ENCODE assay signal across 9 cellular contexts in genomic region chr20:34570859-34571306, GRCh38. TPM values are rescaled to one million over a fixed set of nuclear protein-coding genes. Genes with fewer than 3 reads are reported as not detected.
DNase-seq lines count a peak whose midpoint lies in the region; ATAC-seq lines count a peak whose summit lies in the region.
"Had no signal": no experiment of that assay in that cellular context is flagged by ENCODE, and none has a peak within 500 bp of the region (broad histone marks: within the 10 kb centered on the region; RNA-seq: fewer than 3 reads in every experiment).

No MANE protein-coding gene starts in this region.

- DNase-seq in ELR (ENCODE audit: low read depth) (peak; percentile 83), MV-4-11 (lab: John Stamatoyannopoulos, UW) (peak; percentile 75), amniotic stem cell (lab: John Stamatoyannopoulos, UW) (peak; percentile 25), naive B cell (no peak), NCI-H2227 (lab: John Stamatoyannopoulos, UW; ENCODE audit: unreplicated experiment) (no peak)
- no peak for DNase-seq in activated T-cell treated with anti-CD3 and anti-CD28 coated beads, Interleukin-2, amount 50 U/mL, for 4 hours
- DNase-seq: SW 1271 had no signal

- peaks cover 7 to 13% of the 10 kb centered on the region in 2 donors for H3K36me3 Mint-ChIP-seq in naive B cell
- peaks cover 16% of the 10 kb centered on the region for H3K36me3 Mint-ChIP-seq in activated T-cell treated with anti-CD3 and anti-CD28 coated beads, Interleukin-2, amount 50 U/mL, for 4 hours (ENCODE audit: insufficient read depth)

- H3K4me1 Mint-ChIP-seq in naive B cell, result peaks cover 6 to 11% (median 10%) of the 10 kb centered on the region in 3 donors
- H3K4me1 Mint-ChIP-seq in activated T-cell treated with anti-CD3 and anti-CD28 coated beads, Interleukin-2, amount 50 U/mL, for 4 hours (ENCODE audit: low read depth), result peaks cover 7% of the 10 kb centered on the region

- H3K27me3 Mint-ChIP-seq in naive B cell, result no peaks in the 10 kb centered on the region
- H3K27me3 Mint-ChIP-seq in activated T-cell treated with anti-CD3 and anti-CD28 coated beads, Interleukin-2, amount 50 U/mL, for 4 hours (ENCODE audit: low read depth), result no peaks in the 10 kb centered on the region
- H3K27me3 Mint-ChIP-seq: progenitor cell of endocrine pancreas had no signal

- peak; percentile 42 to 48 for ATAC-seq in naive B cell (ENCODE audit: low read depth in 2 of 2)
- ATAC-seq in HG03378 (IDR thresholded peaks at IDR 0.05; ENCODE audit: unreplicated experiment), result no peak
- no peak for ATAC-seq in activated T-cell treated with anti-CD3 and anti-CD28 coated beads, Interleukin-2, amount 50 U/mL, for 4 hours

- H3K9me3 Mint-ChIP-seq in naive B cell, result no peaks in the 10 kb centered on the region
- no peaks in the 10 kb centered on the region for H3K9me3 Mint-ChIP-seq in activated T-cell treated with anti-CD3 and anti-CD28 coated beads, Interleukin-2, amount 50 U/mL, for 4 hours

- H3K27ac Mint-ChIP-seq in naive B cell, result peak overlapping the region in 4 of 6 donors; percentile 30 to 73 (median 54)
- H3K27ac Mint-ChIP-seq: progenitor cell of endocrine pancreas had no signal

- peak overlapping the region in 1 of 8 donors; percentile 41 for H3K4me3 Mint-ChIP-seq in naive B cell
- no peak overlapping the region for H3K4me3 Mint-ChIP-seq in activated T-cell treated with anti-CD3 and anti-CD28 coated beads, Interleukin-2, amount 50 U/mL, for 4 hours

RNA-seq across cellular contexts. Expression of gene MAP1LC3A, which starts 12.4 kb away (rescaled TPM):
- 1 to 10 TPM in 4 of 6 donors, under 1 TPM in 2; 0.49 to 3.5 (median 1.8) TPM for polyA plus RNA-seq in naive B cell (ENCODE audit: low read depth in 6 of 6)
- 1 to 10 TPM in 2 of 3 donors, under 1 TPM in 1; 0.55 to 1.3 (median 1.2) TPM for total RNA-seq in activated T-cell treated with anti-CD3 and anti-CD28 coated beads, Interleukin-2, amount 50 U/mL, for 4 hours

RNA-seq across cellular contexts. Expression of gene DYNLRB1, which starts 54.7 kb away (rescaled TPM):
- polyA plus RNA-seq in naive B cell (ENCODE audit: low read depth in 6 of 6), result 100 to 1,000 TPM; 216 to 265 (median 253) TPM
- 100 to 1,000 TPM; 103 to 116 (median 112) TPM for total RNA-seq in activated T-cell treated with anti-CD3 and anti-CD28 coated beads, Interleukin-2, amount 50 U/mL, for 4 hours

Comparison
In these comparisons a context has a peak if more than half of its experiments do, and no peak if none do; other contexts are left out.
1. DNase-seq: peak in ELR (single experiment), MV-4-11 (single experiment) and amniotic stem cell (single experiment); none in naive B cell (single experiment), NCI-H2227 (single experiment) and activated T-cell treated with anti-CD3 and anti-CD28 coated beads, Interleukin-2, amount 50 U/mL, for 4 hours (single experiment).
2. ATAC-seq: peak in naive B cell (2 of 2); none in HG03378 (single experiment) and activated T-cell treated with anti-CD3 and anti-CD28 coated beads, Interleukin-2, amount 50 U/mL, for 4 hours (0 of 2).